23 cellular contexts compared by ENCODE assay signal in genomic region chr15:22239806-22240180, GRCh38.
"Had no signal": no experiment of that assay in that cellular context is flagged by ENCODE, and none has a peak within 500 bp of the region (broad histone marks: within the 10 kb centered on the region; RNA-seq: fewer than 3 reads in every experiment).

No MANE protein-coding gene starts in this region.

- H3K9me3 Mint-ChIP-seq: activated CD4-positive, alpha-beta memory T cell treated with anti-CD3 and anti-CD28 coated beads for 36 hours; activated CD4-positive, alpha-beta T cell treated with anti-CD3 and anti-CD28 coated beads, Interleukin-2, amount 10 ng/mL, durations not matched to agents 24 days and 14 days; activated naive CD4-positive, alpha-beta T cell treated with anti-CD3 and anti-CD28 coated beads, Interleukin-2, amount 10 ng/mL, durations not matched to agents 7 days and 5 days; activated naive CD8-positive, alpha-beta T cell treated with anti-CD3 and anti-CD28 coated beads for 36 hours; activated T-cell treated with anti-CD3 and anti-CD28 coated beads, Interleukin-2, amount 50 U/mL, for 4 hours had no signal

- H3K27me3 ChIP-seq: brain microvascular endothelial cell, Peyer's patch had no signal

- H3K4me3 Mint-ChIP-seq: activated CD4-positive, alpha-beta memory T cell treated with anti-CD3 and anti-CD28 coated beads for 36 hours; activated CD4-positive, alpha-beta T cell treated with anti-CD3 and anti-CD28 coated beads, Interleukin-2, amount 10 ng/mL, durations not matched to agents 24 days and 14 days; activated naive CD4-positive, alpha-beta T cell treated with anti-CD3 and anti-CD28 coated beads, Interleukin-2, amount 10 ng/mL, durations not matched to agents 7 days and 5 days; activated naive CD8-positive, alpha-beta T cell treated with anti-CD3 and anti-CD28 coated beads for 36 hours; activated T-cell treated with anti-CD3 and anti-CD28 coated beads, Interleukin-2, amount 50 U/mL, for 4 hours; T-helper 17 cell; WTC11 had no signal

- H3K4me1 Mint-ChIP-seq: activated CD4-positive, alpha-beta T cell treated with anti-CD3 and anti-CD28 coated beads, Interleukin-2, amount 10 ng/mL, durations not matched to agents 24 days and 14 days; activated naive CD4-positive, alpha-beta T cell treated with anti-CD3 and anti-CD28 coated beads, Interleukin-2, amount 10 ng/mL, durations not matched to agents 7 days and 5 days; WTC11 had no signal

- ATAC-seq: WTC11 had no signal

- H3K36me3 ChIP-seq: brain microvascular endothelial cell, Peyer's patch had no signal

- H3K27ac Mint-ChIP-seq: activated CD4-positive, alpha-beta memory T cell treated with anti-CD3 and anti-CD28 coated beads for 36 hours; activated CD4-positive, alpha-beta T cell treated with anti-CD3 and anti-CD28 coated beads, Interleukin-2, amount 10 ng/mL, durations not matched to agents 24 days and 14 days; activated naive CD4-positive, alpha-beta T cell treated with anti-CD3 and anti-CD28 coated beads, Interleukin-2, amount 10 ng/mL, durations not matched to agents 7 days and 5 days; activated naive CD8-positive, alpha-beta T cell treated with anti-CD3 and anti-CD28 coated beads for 36 hours; T-helper 17 cell; WTC11 had no signal

- H3K4me3 ChIP-seq: K562, Peyer's patch had no signal

- H3K9me3 ChIP-seq: Peyer's patch had no signal

- H3K27ac ChIP-seq: brain microvascular endothelial cell, Peyer's patch had no signal

- H3K4me1 ChIP-seq: Peyer's patch had no signal

- H3K36me3 Mint-ChIP-seq: activated CD4-positive, alpha-beta memory T cell treated with anti-CD3 and anti-CD28 coated beads for 36 hours; activated naive CD4-positive, alpha-beta T cell treated with anti-CD3 and anti-CD28 coated beads, Interleukin-2, amount 10 ng/mL, durations not matched to agents 7 days and 5 days; activated naive CD8-positive, alpha-beta T cell treated with anti-CD3 and anti-CD28 coated beads for 36 hours had no signal

- DNase-seq: activated CD4-positive, alpha-beta T cell treated with anti-CD3 and anti-CD28 coated beads, Interleukin-2, amount 10 ng/mL, durations not matched to agents 24 days and 14 days; activated CD4-positive, CD25-positive, alpha-beta regulatory T cell treated with anti-CD3 and anti-CD28 coated beads, Interleukin-2, amount 50 U/mL, for 72 hours; activated CD8-positive, alpha-beta memory T cell treated with anti-CD3 and anti-CD28 coated beads for 24 hours; activated gamma-delta T cell treated with Interleukin-2 at 50 U/mL for 16 hours; activated naive CD4-positive, alpha-beta T cell treated with anti-CD3 and anti-CD28 coated beads, Interleukin-2, amount 10 ng/mL, durations not matched to agents 7 days and 5 days; activated naive CD8-positive, alpha-beta T cell treated with anti-CD3 and anti-CD28 coated beads for 36 hours; activated T-cell treated with anti-CD3 and anti-CD28 coated beads, Interleukin-2, amount 50 U/mL, for 4 hours; brain microvascular endothelial cell; Karpas-422; NCI-H1105 treated with DMSO at 0.1 percent for 48 hours; NCI-H146; NCI-H187 treated with DMSO at 0.1 percent for 48 hours; NCI-H2171 treated with DMSO at 0.1 percent for 48 hours; NCI-H526 treated with DMSO at 0.1 percent for 48 hours; NK-92 treated with Interleukin-12 subunit alpha and Interleukin-12 subunit beta, amount 100 ng/mL, for 24 hours; OCI-M1; Peyer's patch; SHP77 treated with DMSO at 0.1 percent for 48 hours; T-helper 17 cell; T-helper 9 cell had no signal
